ENCODE assay signal across 21 cellular contexts in the genomic region with DNA sequence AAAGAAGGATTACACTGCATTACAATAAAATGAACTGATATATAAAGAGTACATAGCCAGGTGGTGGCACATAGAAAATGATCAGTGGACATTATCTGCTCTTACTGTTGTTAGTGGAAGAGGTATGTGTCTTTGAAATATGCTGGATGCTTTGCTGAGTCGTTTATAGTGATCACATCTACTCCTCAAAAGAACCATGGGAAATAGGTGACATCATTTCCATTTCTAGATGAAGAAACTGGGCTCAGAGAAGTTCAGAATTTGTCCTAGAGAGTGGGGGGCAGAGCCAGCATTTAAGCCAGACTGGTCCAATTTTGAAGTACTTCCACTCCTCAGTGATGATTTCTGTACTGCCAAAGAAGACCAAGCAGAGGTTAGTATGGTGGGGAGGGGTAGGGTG.
"Had no signal": no experiment of that assay in that cellular context is flagged by ENCODE, and none has a peak within 500 bp of the region (broad histone marks: within the 10 kb centered on the region; RNA-seq: fewer than 3 reads in every experiment).

No MANE protein-coding gene starts in this region.

- H3K27ac ChIP-seq: adrenal gland, cardiac muscle cell, gastroesophageal sphincter, heart left ventricle, ovary, testis, upper lobe of left lung had no signal

- H3K36me3 ChIP-seq: adrenal gland, cardiac muscle cell, gastroesophageal sphincter, heart left ventricle, ovary, upper lobe of left lung had no signal

- H3K4me1 ChIP-seq: adrenal gland, gastroesophageal sphincter, testis had no signal

- DNase-seq: activated CD4-positive, alpha-beta T cell treated with anti-CD3 and anti-CD28 coated beads, Interleukin-2, amount 10 ng/mL, durations not matched to agents 7 days and 5 days; activated CD4-positive, CD25-positive, alpha-beta regulatory T cell; activated CD8-positive, alpha-beta T cell treated with anti-CD3 and anti-CD28 coated beads, Interleukin-2, amount 10 ng/mL, durations not matched to agents 7 days and 5 days; activated naive CD4-positive, alpha-beta T cell treated with anti-CD3 and anti-CD28 coated beads for 36 hours; activated T-cell treated with anti-CD3 and anti-CD28 coated beads, Interleukin-2, amount 50 U/mL, for 24 hours; adrenal gland; endodermal cell; heart left ventricle; left ventricle myocardium superior; mucosa of descending colon; naive B cell; ovary; stimulated activated CD4-positive, alpha-beta T cell treated with anti-CD3 and anti-CD28 coated beads, Interleukin-4, amount 100 ng/mL, for 4 hours; T1000; testis; upper lobe of left lung had no signal

- H3K9me3 ChIP-seq: adrenal gland, gastroesophageal sphincter, heart left ventricle, mucosa of descending colon, ovary, testis, upper lobe of left lung had no signal

- ATAC-seq: activated CD8-positive, alpha-beta T cell treated with anti-CD3 and anti-CD28 coated beads, Interleukin-2, amount 10 ng/mL, durations not matched to agents 7 days and 5 days; gastroesophageal sphincter; heart left ventricle; left ventricle myocardium superior; mucosa of descending colon; sciatic nerve; stimulated activated memory B cell treated with anti-CD40 and anti-IgM and Interleukin-4, amounts not matched to agents 10 μg/mL and 1 μg/mL and 100 μg/mL, for 72 hours had no signal

- FAIRE-seq: colon had no signal

- H3K4me3 ChIP-seq: adrenal gland, cardiac muscle cell, gastroesophageal sphincter, heart left ventricle, mucosa of descending colon, ovary, testis, upper lobe of left lung had no signal

- H3K27me3 ChIP-seq: adrenal gland, cardiac muscle cell, gastroesophageal sphincter, heart left ventricle, ovary, testis, upper lobe of left lung had no signal
